Comparison of ENCODE assay signal across 12 cellular contexts in genomic region chr17:45648642-45649041, GRCh38.
DNase-seq lines count a peak whose midpoint lies in the region; ATAC-seq and TF ChIP-seq lines count a peak whose summit lies in the region.
"Had no signal": no experiment of that assay in that cellular context is flagged by ENCODE, and none has a peak within 500 bp of the region (broad histone marks: within the 10 kb centered on the region; RNA-seq: fewer than 3 reads in every experiment).

No MANE protein-coding gene starts in this region.

- H3K27me3 ChIP-seq in HCT116 (ENCODE audit: insufficient read depth, low read length), result no peaks in the 10 kb centered on the region
- H3K27me3 ChIP-seq: colonic mucosa had no signal

- intact Hi-C loops in HCT116 (cut with micrococcal nuclease), result no loop called here

- H3K4me3 ChIP-seq in HCT116 (replicated peaks in 1 of 2; ENCODE audit: low read depth in 1 of 2, low read length in 2 of 2) (no peak overlapping the region), astrocyte of the spinal cord (ENCODE audit: low read depth, low read length) (no peak overlapping the region)
- H3K4me3 ChIP-seq: colonic mucosa had no signal

- no peak overlapping the region for H3K4me2 ChIP-seq in HCT116 (ENCODE audit: low read length)

- no peaks in the 10 kb centered on the region for H3K9me2 ChIP-seq in HCT116 (ENCODE audit: insufficient read depth)

- RAD21 ChIA-PET in HCT116 (lab: Charles Lee; ENCODE audit: low non-redundant PET in 1 of 2, low total read pairs in 2 of 2, uncharacterized antibody in 2 of 2, unreplicated experiment in 2 of 2), result interaction anchor here in 1 of 2 experiments (1.0 to 1.3 kb wide), 2 partner anchors 200 to 203 kb away, joined by 3 to 7 read pairs; no protein-coding TSS in a partner anchor

- no peak overlapping the region for H3K27ac ChIP-seq in HCT116 (ENCODE audit: low read depth, low read length)
- H3K27ac ChIP-seq: colonic mucosa had no signal

- TF ChIP-seq CTCF in HCT116 (IDR thresholded peaks at IDR 0.05 in 2 of 3, conservative IDR thresholded peaks at IDR 0.05 in 1 of 3; ENCODE audit: borderline replicate concordance in 1 of 3, insufficient read depth in 1 of 3, low read depth in 2 of 3, low read length in 2 of 3) (peak; percentile 55 to 78 (median 74); a peak in 5 of 6 replicates), astrocyte of the spinal cord (IDR thresholded peaks at IDR 0.05; ENCODE audit: low read depth, low read length) (peak; percentile 13), nephron progenitor cell (IDR thresholded peaks at IDR 0.05) (no peak), GM20000 (IDR thresholded peaks at IDR 0.05; ENCODE audit: extremely low read depth, missing control alignments) (no peak)

- no TSS peak for BruUV-seq in HCT116 (replicated peaks; lab: Mats Ljungman, UMichigan)

- peak; percentile 73 for ATAC-seq in HCT116

- no peaks in the 10 kb centered on the region for H3K4me1 ChIP-seq in HCT116 (ENCODE audit: control insufficient read depth in 1 of 2, insufficient read depth in 2 of 2, low read length in 2 of 2)
- H3K4me1 ChIP-seq: colonic mucosa had no signal

- H3K4me3 Mint-ChIP-seq in nephron progenitor cell, result no peak overlapping the region
- H3K4me3 Mint-ChIP-seq: IgD-negative memory B cell had no signal

- H4K20me1 ChIP-seq in HCT116 (ENCODE audit: insufficient read depth), result no peaks in the 10 kb centered on the region

- DNase-seq in NCI-H82 (lab: John Stamatoyannopoulos, UW) (peak; percentile 66), NCI-H82 treated with DMSO at 0.1 percent for 48 hours (lab: John Stamatoyannopoulos, UW; ENCODE audit: unreplicated experiment) (no peak), HCT116 (ENCODE audit: low read depth, low spot score) (no peak), astrocyte of the spinal cord (ENCODE audit: low read depth, low spot score) (no peak), nephron progenitor cell (peak; percentile 51), hepatic stellate cell (ENCODE audit: low spot score) (no peak), GM20000 (ENCODE audit: low spot score) (no peak)
- DNase-seq in stimulated activated CD4-positive, alpha-beta T cell treated with anti-CD3 and anti-CD28 coated beads, Interleukin-15, amount 100 ng/mL, for 24 hours, result no peak
- DNase-seq: colonic mucosa, NCI-H187 treated with DMSO at 0.1 percent for 48 hours, occipital lobe had no signal

- TF ChIP-seq POLR2A in HCT116 (IDR thresholded peaks at IDR 0.05; ENCODE audit: borderline replicate concordance, extremely low read depth, insufficient read depth, insufficient read length), result no peak

- no peaks in the 10 kb centered on the region for H3K36me3 ChIP-seq in HCT116 (ENCODE audit: control insufficient read depth in 1 of 2, insufficient read depth in 2 of 2, low read length in 2 of 2)
- H3K36me3 ChIP-seq: colonic mucosa had no signal

- CTCF ChIA-PET in HCT116 (lab: Charles Lee), result interaction anchor here (1.4 to 2.4 kb wide), 6 partner anchors 8 to 203 kb away, joined by 3 to 11 read pairs (median 6); no protein-coding TSS in a partner anchor

- no peaks in the 10 kb centered on the region for H3K9me3 ChIP-seq in HCT116 (ENCODE audit: control insufficient read depth in 1 of 2, insufficient read depth in 1 of 2, low read depth in 1 of 2, low read length in 2 of 2)
- H3K9me3 ChIP-seq: colonic mucosa had no signal

- H3K79me2 ChIP-seq in HCT116 (ENCODE audit: insufficient read depth, low read length), result no peaks in the 10 kb centered on the region

- no peak overlapping the region for H2AFZ ChIP-seq in HCT116 (ENCODE audit: low read depth, low read length, poor library complexity, severe bottlenecking)

- no peak overlapping the region for H3K9ac ChIP-seq in HCT116 (ENCODE audit: low read length)

- peaks cover 4% of the 10 kb centered on the region for H3K27me3 Mint-ChIP-seq in nephron progenitor cell (ENCODE audit: low read depth, poor library complexity)

- H3K36me3 Mint-ChIP-seq in nephron progenitor cell (ENCODE audit: low read depth), result no peaks in the 10 kb centered on the region
- H3K36me3 Mint-ChIP-seq: IgD-negative memory B cell had no signal

- no peaks in the 10 kb centered on the region for H3K4me1 Mint-ChIP-seq in nephron progenitor cell
- H3K4me1 Mint-ChIP-seq: IgD-negative memory B cell had no signal

- no peaks in the 10 kb centered on the region for H3K9me3 Mint-ChIP-seq in nephron progenitor cell
- H3K9me3 Mint-ChIP-seq: IgD-negative memory B cell had no signal

- H3K27ac Mint-ChIP-seq in nephron progenitor cell, result no peak overlapping the region
- H3K27ac Mint-ChIP-seq: IgD-negative memory B cell had no signal

- POLR2A ChIA-PET in HCT116 (lab: Charles Lee), result no interaction called here

- in situ Hi-C loops in astrocyte of the spinal cord (cut with HindIII; ENCODE audit: low sequenced_read_pairs), result no loop called here

- TF ChIP-seq RAD21 in HCT116 (IDR thresholded peaks at IDR 0.05; ENCODE audit: low read depth), result peak; percentile 58

TF ChIP-seq in HCT116, 20 proteins besides CTCF, POLR2A, EP300 and RAD21:
- TF ChIP-seq, protein P1, sequence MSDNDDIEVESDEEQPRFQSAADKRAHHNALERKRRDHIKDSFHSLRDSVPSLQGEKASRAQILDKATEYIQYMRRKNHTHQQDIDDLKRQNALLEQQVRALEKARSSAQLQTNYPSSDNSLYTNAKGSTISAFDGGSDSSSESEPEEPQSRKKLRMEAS (IDR thresholded peaks at IDR 0.05), result no peak
- TF ChIP-seq ELF1 (IDR thresholded peaks at IDR 0.05; ENCODE audit: borderline replicate concordance, low read depth) (no peak), ZFX (IDR thresholded peaks at IDR 0.05) (no peak), SIN3A (IDR thresholded peaks at IDR 0.05; ENCODE audit: low read depth) (no peak), CBX3 (IDR thresholded peaks at IDR 0.05; ENCODE audit: low read depth) (no peak), YY1 (IDR thresholded peaks at IDR 0.05; ENCODE audit: extremely low read depth, insufficient replicate concordance, low read depth, low read length) (no peak), ZNF274 (IDR thresholded peaks at IDR 0.05; ENCODE audit: low read depth, low read length) (no peak)

Comparison
In these comparisons a context has a peak if more than half of its experiments do, and no peak if none do; other contexts are left out.
1. DNase-seq: peak in NCI-H82 (single experiment) and nephron progenitor cell (single experiment); none in NCI-H82 treated with DMSO at 0.1 percent for 48 hours (single experiment), HCT116 (single experiment), astrocyte of the spinal cord (single experiment), hepatic stellate cell (single experiment), stimulated activated CD4-positive, alpha-beta T cell treated with anti-CD3 and anti-CD28 coated beads, Interleukin-15, amount 100 ng/mL, for 24 hours (single experiment) and GM20000 (single experiment).
2. CTCF ChIP-seq: peak in HCT116 (3 of 3) and astrocyte of the spinal cord (single experiment); none in nephron progenitor cell (single experiment) and GM20000 (single experiment).